Comparison of ENCODE assay signal across 18 cellular contexts in the genomic region with DNA sequence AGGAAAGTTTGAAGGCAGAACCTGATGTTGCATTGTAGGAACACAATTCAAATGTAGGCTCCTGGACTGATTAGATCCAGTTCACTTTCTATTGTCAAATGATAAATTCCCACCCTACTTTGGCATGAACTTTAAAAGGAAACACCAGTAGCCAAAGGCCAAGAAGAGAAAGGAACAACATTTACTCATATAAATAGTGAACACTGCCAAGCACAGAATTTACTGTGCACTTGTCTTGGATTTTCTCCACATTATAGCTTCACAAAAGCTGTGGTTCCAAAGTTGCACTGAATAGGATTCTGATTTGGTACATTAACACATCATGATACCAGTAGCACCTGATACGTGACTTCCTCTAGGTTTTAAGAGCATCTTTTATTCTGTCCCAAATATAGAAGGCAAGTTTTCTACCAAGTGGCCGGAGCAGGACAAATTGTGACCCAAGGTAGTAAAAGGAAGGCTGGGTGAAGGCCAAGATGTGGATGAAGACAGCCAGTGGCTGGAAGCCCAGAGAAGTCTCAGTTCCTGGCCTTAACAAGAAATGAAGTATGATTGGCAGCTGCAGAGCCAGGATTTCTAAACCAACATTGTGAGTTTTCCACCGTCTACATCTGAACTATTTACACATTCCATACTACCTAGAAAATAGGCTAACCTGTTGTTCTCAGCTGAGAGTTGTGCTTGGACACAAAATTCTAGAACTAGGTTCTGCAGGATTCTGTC.
A peak's percentile ranks its signal among the peaks of the same experiment; 100 is the strongest.
DNase-seq lines count a peak whose midpoint lies in the region; TF ChIP-seq lines count a peak whose summit lies in the region.
"Had no signal": no experiment of that assay in that cellular context is flagged by ENCODE, and none has a peak within 500 bp of the region (broad histone marks: within the 10 kb centered on the region; RNA-seq: fewer than 3 reads in every experiment).

No MANE protein-coding gene starts in this region.

- H3K4me3 ChIP-seq in retinal pigment epithelial cell (ENCODE audit: low read length): no peak overlapping the region
- H3K4me3 ChIP-seq in effector memory CD4-positive, alpha-beta T cell (ENCODE audit: insufficient read depth, low read depth, low read length, poor library complexity, severe bottlenecking): no peak overlapping the region
- H3K4me3 ChIP-seq: spleen had no signal

- no peaks in the 10 kb centered on the region for H3K4me1 ChIP-seq in effector memory CD4-positive, alpha-beta T cell (ENCODE audit: control insufficient read depth, insufficient read depth, low read length, poor library complexity, severe bottlenecking)
- H3K4me1 ChIP-seq: spleen had no signal

- H3K27ac ChIP-seq in 22Rv1: peak overlapping the region; percentile 57
- H3K27ac ChIP-seq in caudate nucleus (ENCODE audit: low read depth, low read length): peak overlapping the region; percentile 69
- peak overlapping the region; percentile 52 for H3K27ac ChIP-seq in layer of hippocampus (ENCODE audit: low read depth, low read length)
- H3K27ac ChIP-seq in effector memory CD4-positive, alpha-beta T cell (ENCODE audit: insufficient read depth, low read length, poor library complexity, severe bottlenecking): no peak overlapping the region
- H3K27ac ChIP-seq: KMS-11, RWPE1, spleen had no signal

- DNase-seq in caudate nucleus (lab: John Stamatoyannopoulos, UW) (peak in 13 of 61 donors; percentile 3 to 72 (median 6)), retinal pigment epithelial cell (ENCODE audit: low read depth) (peak; percentile 3), amniotic stem cell (lab: John Stamatoyannopoulos, UW) (no peak)
- DNase-seq in activated CD4-positive, alpha-beta T cell treated with anti-CD3 and anti-CD28 coated beads for 48 hours: no peak
- DNase-seq in stimulated activated CD8-positive, alpha-beta memory T cell treated with anti-CD3 and anti-CD28 coated beads, Interleukin-4, amount 100 ng/mL, for 48 hours: no peak
- no peak for DNase-seq in effector memory CD4-positive, alpha-beta T cell
- DNase-seq: activated CD4-positive, alpha-beta T cell treated with anti-CD3 and anti-CD28 coated beads, Interleukin-2, amount 50 U/mL, for 1 hour; activated naive CD4-positive, alpha-beta T cell treated with anti-CD3 and anti-CD28 coated beads for 36 hours; activated T-cell treated with anti-CD3 and anti-CD28 coated beads for 4 hours; CD4-positive, alpha-beta T cell; dermis blood vessel endothelial cell; DMS79; NCI-H1417 treated with DMSO at 0.1 percent for 48 hours; spleen had no signal

- H3K9me3 ChIP-seq in effector memory CD4-positive, alpha-beta T cell (ENCODE audit: control insufficient read depth, low read length): no peaks in the 10 kb centered on the region

- no peaks in the 10 kb centered on the region for H3K27me3 ChIP-seq in layer of hippocampus (ENCODE audit: control insufficient read depth, insufficient read depth, low read length)
- no peaks in the 10 kb centered on the region for H3K27me3 ChIP-seq in effector memory CD4-positive, alpha-beta T cell (replicated peaks; ENCODE audit: control insufficient read depth, insufficient read depth, low read length, poor library complexity, severe bottlenecking)
- H3K27me3 ChIP-seq: spleen had no signal

- TF ChIP-seq CTCF in 22Rv1 (IDR thresholded peaks at IDR 0.05): no peak
- TF ChIP-seq CTCF in retinal pigment epithelial cell (conservative IDR thresholded peaks at IDR 0.05; ENCODE audit: low read depth, low read length): no peak

- H3K36me3 ChIP-seq in effector memory CD4-positive, alpha-beta T cell (ENCODE audit: control insufficient read depth, insufficient read depth, low read length): no peaks in the 10 kb centered on the region
- H3K36me3 ChIP-seq: spleen had no signal
